Comparison of ENCODE assay signal across 12 cellular contexts in genomic region chr2:232334136-232334884, GRCh38. TPM values are rescaled to one million over a fixed set of nuclear protein-coding genes. Genes with fewer than 3 reads are reported as not detected.
"Had no signal": no experiment of that assay in that cellular context is flagged by ENCODE, and none has a peak within 500 bp of the region (broad histone marks: within the 10 kb centered on the region; RNA-seq: fewer than 3 reads in every experiment).

No MANE protein-coding gene starts in this region.

RNA-seq across cellular contexts. Expression of gene ALPP, which starts 44.2 kb away (rescaled TPM):
- total RNA-seq: activated CD8-positive, alpha-beta T cell treated with anti-CD3 and anti-CD28 coated beads for 36 hours; aorta; dermis blood vessel endothelial cell; fibroblast of lung; kidney epithelial cell; liver; naive thymus-derived CD8-positive, alpha-beta T cell; sigmoid colon; SJCRH30; thoracic aorta had no signal
- polyA plus RNA-seq: adipose tissue; aorta; fibroblast of lung; liver; naive thymus-derived CD8-positive, alpha-beta T cell; smooth muscle cell had no signal
